8 cellular contexts compared by ENCODE assay signal in genomic region chr20:3794701-3795420, GRCh38. TPM values are rescaled to one million over a fixed set of nuclear protein-coding genes. Genes with fewer than 3 reads are reported as not detected.
A peak's percentile ranks its signal among the peaks of the same experiment; 100 is the strongest.
DNase-seq lines count a peak whose midpoint lies in the region; ATAC-seq and TF ChIP-seq lines count a peak whose summit lies in the region.

No MANE protein-coding gene starts in this region.

- no peak for TF ChIP-seq CTCF in AG04450 (IDR thresholded peaks at IDR 0.05; ENCODE audit: low read depth, low read length)
- TF ChIP-seq CTCF in colonic mucosa (IDR thresholded peaks at IDR 0.05) = no peak
- TF ChIP-seq CTCF in neural cell (IDR thresholded peaks at IDR 0.05; ENCODE audit: poor library complexity, severe bottlenecking) = no peak

- CTCF ChIA-PET in AG04450 (lab: Charles Lee) = interaction anchor here (0.8 to 2.1 kb wide), 4 partner anchors 9 to 60 kb away, joined by 3 to 18 read pairs (median 4); partner anchors contain the start of genes AP5S1 and CENPB

- no peak for DNase-seq in AG04450 (ENCODE audit: low read depth, low spot score)
- DNase-seq in Karpas-422 = no peak
- no peak for DNase-seq in colonic mucosa
- DNase-seq in NCI-H2227 treated with DMSO at 0.1 percent for 48 hours (lab: John Stamatoyannopoulos, UW) = no peak

- no peak for ATAC-seq in GM19395 (IDR thresholded peaks at IDR 0.05; ENCODE audit: unreplicated experiment)
- ATAC-seq in HG03025 (IDR thresholded peaks at IDR 0.05; ENCODE audit: low FRiP score, unreplicated experiment) = no peak
- ATAC-seq in GM18909 (IDR thresholded peaks at IDR 0.05; ENCODE audit: poor library complexity, unreplicated experiment) = no peak

- H3F3A ChIP-seq in neural cell (ENCODE audit: insufficient read depth, low read length, poor library complexity, severe bottlenecking) = no peaks in the 10 kb centered on the region

- no peak for TF ChIP-seq EP300 in neural cell (conservative IDR thresholded peaks at IDR 0.05; ENCODE audit: poor library complexity, severe bottlenecking)

- H4K20me1 ChIP-seq in Karpas-422 (ENCODE audit: insufficient read depth, low read depth, low read length) = no peaks in the 10 kb centered on the region
- no peaks in the 10 kb centered on the region for H4K20me1 ChIP-seq in neural cell (ENCODE audit: insufficient read depth)

- H2AFZ ChIP-seq in Karpas-422 (ENCODE audit: low read length) = peak overlapping the region; percentile 99
- no peak overlapping the region for H2AFZ ChIP-seq in neural cell (ENCODE audit: low read depth, low read length)

- H3K79me2 ChIP-seq in Karpas-422 (ENCODE audit: low read length) = peaks cover 13% of the 10 kb centered on the region
- no peaks in the 10 kb centered on the region for H3K79me2 ChIP-seq in neural cell (replicated peaks; ENCODE audit: insufficient read depth, low read length)

- H3K27me3 ChIP-seq in AG04450 (ENCODE audit: control insufficient read depth, insufficient read depth, low read length) (no peaks in the 10 kb centered on the region), Karpas-422 (ENCODE audit: low read length) (no peaks in the 10 kb centered on the region), colonic mucosa (no peaks in the 10 kb centered on the region), neural cell (ENCODE audit: insufficient read depth, low read depth, low read length) (no peaks in the 10 kb centered on the region)

- peak overlapping the region; percentile 97 for H3K27ac ChIP-seq in AG04450 (ENCODE audit: low read depth, low read length)
- H3K27ac ChIP-seq in Karpas-422 (ENCODE audit: low read length) = no peak overlapping the region
- peak overlapping the region; percentile 98 for H3K27ac ChIP-seq in colonic mucosa
- no peak overlapping the region for H3K27ac ChIP-seq in neural cell (ENCODE audit: low read length)

- H3K9ac ChIP-seq in Karpas-422 (ENCODE audit: low read length) (peak overlapping the region; percentile 81), colonic mucosa (ENCODE audit: low read depth in 2 of 2, low read length in 2 of 2) (peak overlapping the region; percentile 71 to 72), neural cell (ENCODE audit: low read length) (no peak overlapping the region)

- no peak for TF ChIP-seq RAD21 in neural cell (conservative IDR thresholded peaks at IDR 0.05)

- H3K4me2 ChIP-seq in Karpas-422 (ENCODE audit: low read depth, low read length, poor library complexity, severe bottlenecking) (peak overlapping the region; percentile 86), neural cell (ENCODE audit: low read length) (no peak overlapping the region)

- intact Hi-C loops in colonic mucosa (cut with DNase I) = no loop called here

- H3K4me1 ChIP-seq in Karpas-422 (ENCODE audit: low read length) (peaks cover 38% of the 10 kb centered on the region), colonic mucosa (peaks cover 16% of the 10 kb centered on the region)

- H3K9me2 ChIP-seq in Karpas-422 (replicated peaks; ENCODE audit: insufficient read depth, low read length) = no peaks in the 10 kb centered on the region
- no peaks in the 10 kb centered on the region for H3K9me2 ChIP-seq in neural cell (ENCODE audit: insufficient read depth, low read length)

- POLR2A ChIA-PET in AG04450 (lab: Yijun Ruan, JAX) = interaction anchor here (0.6 to 1.5 kb wide), 3 partner anchors 10 to 27 kb away, joined by 3 to 20 read pairs (median 5); partner anchors contain the start of gene ADISSP

- no peaks in the 10 kb centered on the region; the same call in 1 of the 2 replicates for H3K9me3 ChIP-seq in AG04450 (ENCODE audit: control insufficient read depth, insufficient read depth, low read length)
- H3K9me3 ChIP-seq in Karpas-422 (ENCODE audit: low read length) = no peaks in the 10 kb centered on the region
- no peaks in the 10 kb centered on the region for H3K9me3 ChIP-seq in colonic mucosa
- no peaks in the 10 kb centered on the region for H3K9me3 ChIP-seq in neural cell (ENCODE audit: low read length)

- no peaks in the 10 kb centered on the region for H3K36me3 ChIP-seq in Karpas-422 (ENCODE audit: insufficient read depth, low read length)
- no peaks in the 10 kb centered on the region for H3K36me3 ChIP-seq in colonic mucosa
- no peaks in the 10 kb centered on the region for H3K36me3 ChIP-seq in neural cell (ENCODE audit: insufficient read depth, low read length)

- H3K4me3 ChIP-seq in AG04450 (ENCODE audit: low read depth, low read length) (peak overlapping the region; percentile 82), Karpas-422 (ENCODE audit: low read length) (peak overlapping the region; percentile 78), colonic mucosa (peak overlapping the region; percentile 84), neural cell (ENCODE audit: low read length) (peak overlapping the region; percentile 79)

TF ChIP-seq in neural cell, 6 proteins besides CTCF, POLR2A, EP300 and RAD21:
- TF ChIP-seq POLR2AphosphoS5 (IDR thresholded peaks at IDR 0.05) (no peak), EZH2 (IDR thresholded peaks at IDR 0.05; ENCODE audit: borderline replicate concordance, insufficient read depth, low read length, poor library complexity, severe bottlenecking) (no peak), TAF1 (IDR thresholded peaks at IDR 0.05; ENCODE audit: low read depth) (no peak), SMC3 (conservative IDR thresholded peaks at IDR 0.05; ENCODE audit: poor library complexity) (no peak), MXI1 (conservative IDR thresholded peaks at IDR 0.05; ENCODE audit: poor library complexity, severe bottlenecking) (no peak), REST (IDR thresholded peaks at IDR 0.05; ENCODE audit: borderline replicate concordance) (no peak)

RNA-seq across cellular contexts. Expression of gene CDC25B, which starts 1.2 kb away (rescaled TPM):
- polyA plus RNA-seq in AG04450 (2011; rRNA removed) = 57.3 and 58.9 TPM in 2 replicates
- 41.1 and 48.7 TPM in 2 replicates for polyA minus RNA-seq in AG04450 (2011; rRNA and poly(A)+ RNA removed)
- total RNA-seq in Karpas-422 (2014; rRNA removed; shearing (Covaris generic); ENCODE audit: low replicate concordance) = 11.7 and 15.3 TPM in 2 replicates
- total RNA-seq in colonic mucosa = 10 to 100 TPM; 41.9 to 65.5 TPM
- 21.9 and 26.5 TPM in 2 replicates for polyA plus RNA-seq in neural cell
- 13.4 and 14.4 TPM in 2 replicates for polyA minus RNA-seq in neural cell

RNA-seq across cellular contexts. Expression of gene CENPB, which starts 8.3 kb away (rescaled TPM):
- polyA plus RNA-seq in AG04450 (2011; rRNA removed) = 29.7 and 37.0 TPM in 2 replicates
- polyA minus RNA-seq in AG04450 (2011; rRNA and poly(A)+ RNA removed) = 40.4 and 42.7 TPM in 2 replicates
- 13.0 and 32.7 TPM in 2 replicates for total RNA-seq in Karpas-422 (2014; rRNA removed; shearing (Covaris generic); ENCODE audit: low replicate concordance)
- total RNA-seq in colonic mucosa = 10 to 100 TPM; 65.6 to 93.3 TPM
- polyA plus RNA-seq in neural cell = 37.9 and 46.6 TPM in 2 replicates
- polyA minus RNA-seq in neural cell = 78.1 and 94.0 TPM in 2 replicates

RNA-seq across cellular contexts. Expression of gene SPEF1, which starts 13.6 kb away (rescaled TPM):
- polyA plus RNA-seq in AG04450 (2011; rRNA removed) (0.12 TPM in 2 replicates), neural cell (0.58 and 2.8 TPM in 2 replicates)
- not detected in 2 replicates for polyA minus RNA-seq in AG04450 (2011; rRNA and poly(A)+ RNA removed)
- not detected in 2 replicates for total RNA-seq in Karpas-422 (2014; rRNA removed; shearing (Covaris generic); ENCODE audit: low replicate concordance)
- not detected for total RNA-seq in colonic mucosa
- 0.58 and 0.73 TPM in 2 replicates for polyA minus RNA-seq in neural cell

RNA-seq across cellular contexts. Expression of gene AP5S1, which starts 25.5 kb away (rescaled TPM):
- 7.8 and 11.7 TPM in 2 replicates for polyA plus RNA-seq in AG04450 (2011; rRNA removed)
- polyA minus RNA-seq in AG04450 (2011; rRNA and poly(A)+ RNA removed) = 10.3 and 14.3 TPM in 2 replicates
- total RNA-seq in Karpas-422 (2014; rRNA removed; shearing (Covaris generic); ENCODE audit: low replicate concordance) = 5.3 and 7.1 TPM in 2 replicates
- 10 to 100 TPM; 11.7 to 20.2 TPM for total RNA-seq in colonic mucosa
- 11.3 and 14.0 TPM in 2 replicates for polyA plus RNA-seq in neural cell
- polyA minus RNA-seq in neural cell = 11.7 and 12.4 TPM in 2 replicates

RNA-seq across cellular contexts. Expression of gene ADISSP, which starts 27.3 kb away (rescaled TPM):
- polyA plus RNA-seq in AG04450 (2011; rRNA removed) (22.6 and 29.2 TPM in 2 replicates), neural cell (39.8 and 48.7 TPM in 2 replicates)
- 19.2 and 21.7 TPM in 2 replicates for polyA minus RNA-seq in AG04450 (2011; rRNA and poly(A)+ RNA removed)
- 44.1 and 60.4 TPM in 2 replicates for total RNA-seq in Karpas-422 (2014; rRNA removed; shearing (Covaris generic); ENCODE audit: low replicate concordance)
- total RNA-seq in colonic mucosa = 10 to 100 TPM; 20.6 to 37.7 TPM
- 16.1 and 19.2 TPM in 2 replicates for polyA minus RNA-seq in neural cell

Comparison
In these comparisons a context has a peak if more than half of its experiments do, and no peak if none do; other contexts are left out.
1. H3K27ac ChIP-seq: peak in AG04450 (single experiment) and colonic mucosa (single experiment); none in Karpas-422 (single experiment) and neural cell (single experiment).
2. Peak in every context shown above with its lines, with median percentiles within 50 percentile points of each other: H3K4me3 ChIP-seq.